ENCODE assay signal across 1 cellular context in the genomic region with DNA sequence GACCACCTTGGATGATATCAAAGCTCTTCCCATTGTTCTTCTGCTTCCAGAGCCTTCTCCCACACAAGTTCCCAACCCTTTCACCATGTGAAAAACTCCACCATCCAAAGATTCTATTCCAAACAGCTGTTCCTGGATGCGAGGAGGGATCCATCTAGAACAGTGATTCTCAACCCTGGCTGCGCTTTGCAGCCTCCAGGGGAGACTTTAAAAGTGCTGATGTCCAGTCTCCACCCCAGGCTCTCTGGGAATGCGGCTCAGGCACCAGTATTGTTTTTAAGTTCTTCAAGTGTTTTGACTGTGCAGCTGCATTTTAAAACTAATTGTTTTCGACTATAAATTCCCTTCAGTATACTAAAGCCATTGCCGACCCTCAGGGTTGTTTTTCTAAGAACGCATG.
TF ChIP-seq lines count a peak whose summit lies in the region.

No MANE protein-coding gene starts in this region.

TF ChIP-seq in HCT116, 20 proteins besides CTCF, POLR2A, EP300 and RAD21 (continued from another document):
- TF ChIP-seq YY1 (IDR thresholded peaks at IDR 0.05; ENCODE audit: extremely low read depth, insufficient replicate concordance, low read depth, low read length) (no peak), ZFX (IDR thresholded peaks at IDR 0.05) (no peak), CBX3 (IDR thresholded peaks at IDR 0.05; ENCODE audit: low read depth) (no peak), EZH2 (IDR thresholded peaks at IDR 0.05) (no peak)
- TF ChIP-seq, protein P1, sequence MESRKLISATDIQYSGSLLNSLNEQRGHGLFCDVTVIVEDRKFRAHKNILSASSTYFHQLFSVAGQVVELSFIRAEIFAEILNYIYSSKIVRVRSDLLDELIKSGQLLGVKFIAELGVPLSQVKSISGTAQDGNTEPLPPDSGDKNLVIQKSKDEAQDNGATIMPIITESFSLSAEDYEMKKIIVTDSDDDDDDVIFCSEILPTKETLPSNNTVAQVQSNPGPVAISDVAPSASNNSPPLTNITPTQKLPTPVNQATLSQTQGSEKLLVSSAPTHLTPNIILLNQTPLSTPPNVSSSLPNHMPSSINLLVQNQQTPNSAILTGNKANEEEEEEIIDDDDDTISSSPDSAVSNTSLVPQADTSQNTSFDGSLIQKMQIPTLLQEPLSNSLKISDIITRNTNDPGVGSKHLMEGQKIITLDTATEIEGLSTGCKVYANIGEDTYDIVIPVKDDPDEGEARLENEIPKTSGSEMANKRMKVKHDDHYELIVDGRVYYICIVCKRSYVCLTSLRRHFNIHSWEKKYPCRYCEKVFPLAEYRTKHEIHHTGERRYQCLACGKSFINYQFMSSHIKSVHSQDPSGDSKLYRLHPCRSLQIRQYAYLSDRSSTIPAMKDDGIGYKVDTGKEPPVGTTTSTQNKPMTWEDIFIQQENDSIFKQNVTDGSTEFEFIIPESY (IDR thresholded peaks at IDR 0.05; ENCODE audit: extremely low read depth, insufficient replicate concordance, low read length), result no peak
